8 cellular contexts compared by ENCODE assay signal in the genomic region with DNA sequence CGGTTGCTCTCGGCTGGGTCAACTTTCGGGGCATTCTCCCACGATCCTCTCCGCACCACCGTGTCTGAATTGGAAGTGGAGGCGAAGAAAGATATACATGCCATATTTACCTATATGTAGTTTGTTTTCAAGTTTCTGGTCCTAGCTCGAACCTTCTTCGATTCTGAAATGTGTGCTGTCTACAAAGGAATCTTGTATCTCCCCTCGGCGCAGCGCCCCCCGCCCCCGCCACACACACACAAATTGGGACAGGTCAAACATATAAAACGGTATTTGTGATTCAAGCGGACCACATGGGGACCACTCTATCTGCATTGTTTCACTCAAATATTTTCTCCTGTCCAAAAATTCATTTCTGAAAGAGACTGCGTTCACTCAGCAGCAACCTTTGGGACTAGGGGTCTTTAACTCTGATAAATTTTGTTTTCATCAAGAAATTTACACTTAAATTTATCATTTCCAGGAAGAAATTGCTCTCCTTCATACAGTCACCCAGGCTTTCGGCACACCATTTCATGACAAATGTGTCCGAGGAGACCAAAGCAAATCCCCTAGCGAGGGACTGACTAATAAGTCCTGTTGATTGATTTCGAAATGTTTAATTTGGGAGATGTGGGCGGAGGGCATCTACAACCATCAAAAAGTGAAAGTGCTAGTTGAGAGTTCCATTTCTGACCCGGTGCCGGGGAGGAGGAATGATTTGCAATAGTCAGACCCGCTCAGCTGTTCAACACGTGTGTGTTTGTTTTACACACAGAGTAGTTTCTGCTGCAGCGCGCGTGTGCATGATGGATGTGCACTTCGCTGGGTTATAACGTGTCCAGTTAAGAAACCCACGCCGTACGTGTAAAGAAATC. TPM values are rescaled to one million over a fixed set of nuclear protein-coding genes. Genes with fewer than 3 reads are reported as not detected.
DNase-seq lines count a peak whose midpoint lies in the region; ATAC-seq and TF ChIP-seq lines count a peak whose summit lies in the region.

No MANE protein-coding gene starts in this region.

- H3K27me3 ChIP-seq in PC-3 (ENCODE audit: low read length) (no peaks in the 10 kb centered on the region), foreskin keratinocyte (peaks cover 37% of the 10 kb centered on the region), neural cell (ENCODE audit: insufficient read depth, low read depth, low read length) (peaks cover 19% of the 10 kb centered on the region), tibial nerve (peaks cover 0 to 22% of the 10 kb centered on the region in 2 donors)

- H3K9me3 ChIP-seq in PC-3 (ENCODE audit: low read length) (no peaks in the 10 kb centered on the region), neural cell (ENCODE audit: low read length) (no peaks in the 10 kb centered on the region), tibial nerve (no peaks in the 10 kb centered on the region)

- H3K9ac ChIP-seq in PC-3 (ENCODE audit: low read length) (peak overlapping the region; percentile 51), neural cell (ENCODE audit: low read length) (peak overlapping the region; percentile 98)

- DNase-seq in AG04449 (ENCODE audit: low read depth, low spot score), result peak; percentile 40
- DNase-seq in H4 (ENCODE audit: low spot score), result peak; percentile 47
- DNase-seq in PC-3, result peak; percentile 39
- DNase-seq in activated naive CD4-positive, alpha-beta T cell treated with Interleukin-2 at 50 U/mL for 16 hours, result peak; percentile 54
- peak; percentile 54 to 71 for DNase-seq in foreskin keratinocyte
- peak in 1 of 2 donors; percentile 77 for DNase-seq in tibial nerve (ENCODE audit: low spot score in 2 of 2)

- no TSS peak for BruUV-seq in PC-3 (replicated peaks; lab: Mats Ljungman, UMichigan)

- intact Hi-C loops in PC-3 (cut with micrococcal nuclease), result loop anchor here (5.0 kb wide), 4 partner anchors 47 to 607 kb away; a partner anchor contains a TSS

- TF ChIP-seq POLR2A in tibial nerve (IDR thresholded peaks at IDR 0.05), result peak in 1 of 2 donors; percentile 9

- POLR2A ChIA-PET in AG04449 (lab: Yijun Ruan, JAX) (no interaction called here), PC-3 (lab: Charles Lee; ENCODE audit: unreplicated experiment) (no interaction called here)

- no peak for TF ChIP-seq RAD21 in neural cell (conservative IDR thresholded peaks at IDR 0.05)

- TF ChIP-seq CTCF in AG04449 (IDR thresholded peaks at IDR 0.05; ENCODE audit: insufficient read depth, low read length, missing control alignments), result no peak
- TF ChIP-seq CTCF in PC-3 (conservative IDR thresholded peaks at IDR 0.05; ENCODE audit: low read depth, low read length), result no peak
- no peak for TF ChIP-seq CTCF in foreskin keratinocyte (conservative IDR thresholded peaks at IDR 0.05)
- TF ChIP-seq CTCF in neural cell (IDR thresholded peaks at IDR 0.05; ENCODE audit: poor library complexity, severe bottlenecking), result peak; percentile 7
- TF ChIP-seq CTCF in tibial nerve (IDR thresholded peaks at IDR 0.05), result peak in 1 of 5 experiments; percentile 15

- TF ChIP-seq EP300 in neural cell (conservative IDR thresholded peaks at IDR 0.05; ENCODE audit: poor library complexity, severe bottlenecking) (peak; percentile 6), tibial nerve (IDR thresholded peaks at IDR 0.05) (peak in 1 of 2 donors; percentile 19)

- 0 to 1% methylated on average over 34 of the region's 34 CpGs for WGBS in tibial nerve, 2 donors

- ATAC-seq in PC-3, result peak; percentile 4; the same call in 1 of the 2 replicates
- peak; percentile 3 for ATAC-seq in foreskin keratinocyte
- ATAC-seq in HG03432 (IDR thresholded peaks at IDR 0.05; ENCODE audit: unreplicated experiment), result no peak

- peaks cover 8% of the 10 kb centered on the region for H3K79me2 ChIP-seq in PC-3 (ENCODE audit: low read length)
- peaks cover 23% of the 10 kb centered on the region for H3K79me2 ChIP-seq in neural cell (replicated peaks; ENCODE audit: insufficient read depth, low read length)

- H3K4me2 ChIP-seq in PC-3 (ENCODE audit: low read length) (peak overlapping the region; percentile 91), neural cell (ENCODE audit: low read length) (peak overlapping the region; percentile 98)

- H2AFZ ChIP-seq in PC-3 (ENCODE audit: low read length) (peak overlapping the region; percentile 90), neural cell (ENCODE audit: low read depth, low read length) (peak overlapping the region; percentile 57)

- H3K36me3 ChIP-seq in PC-3 (ENCODE audit: low read depth, low read length), result no peaks in the 10 kb centered on the region
- H3K36me3 ChIP-seq in neural cell (ENCODE audit: insufficient read depth, low read length), result no peaks in the 10 kb centered on the region
- H3K36me3 ChIP-seq in tibial nerve, result no peaks in the 10 kb centered on the region

- CTCF ChIA-PET in AG04449 (lab: Yijun Ruan, JAX), result interaction anchor here (1.2 kb wide), 1 partner anchor 15 kb away, joined by 4 read pairs; no protein-coding TSS in a partner anchor
- CTCF ChIA-PET in PC-3 (lab: Charles Lee), result interaction anchor here (0.6 kb wide), 1 partner anchor 174 kb away, joined by 4 read pairs; no protein-coding TSS in a partner anchor

- no peaks in the 10 kb centered on the region for H3K9me2 ChIP-seq in PC-3 (replicated peaks; ENCODE audit: low read length)
- H3K9me2 ChIP-seq in neural cell (ENCODE audit: insufficient read depth, low read length), result no peaks in the 10 kb centered on the region

- H4K20me1 ChIP-seq in PC-3 (ENCODE audit: low read length) (no peaks in the 10 kb centered on the region), neural cell (ENCODE audit: insufficient read depth) (no peaks in the 10 kb centered on the region)

- H3K4me3 ChIP-seq in AG04449 (ENCODE audit: low read depth, low read length), result peak overlapping the region; percentile 95
- peak overlapping the region; percentile 82 for H3K4me3 ChIP-seq in PC-3 (ENCODE audit: low read length)
- H3K4me3 ChIP-seq in neural cell (ENCODE audit: low read length), result peak overlapping the region; percentile 98
- H3K4me3 ChIP-seq in tibial nerve, result peak overlapping the region; percentile 73 to 90 (median 83)

- H3K4me1 ChIP-seq in PC-3 (ENCODE audit: insufficient read depth, low read length), result peaks cover 12% of the 10 kb centered on the region; the same call in 1 of the 2 replicates
- H3K4me1 ChIP-seq in foreskin keratinocyte, result peaks cover 19% of the 10 kb centered on the region
- peaks cover 0 to 47% (median 18%) of the 10 kb centered on the region in 4 donors for H3K4me1 ChIP-seq in tibial nerve

- H3K27ac ChIP-seq in PC-3 (ENCODE audit: low read length), result peak overlapping the region; percentile 46
- peak overlapping the region; percentile 89 for H3K27ac ChIP-seq in foreskin keratinocyte
- H3K27ac ChIP-seq in neural cell (ENCODE audit: low read length), result peak overlapping the region; percentile 97
- peak overlapping the region; percentile 97 to 100 (median 99) for H3K27ac ChIP-seq in tibial nerve

- no peaks in the 10 kb centered on the region for H3F3A ChIP-seq in PC-3 (ENCODE audit: low read length, unreplicated experiment)
- H3F3A ChIP-seq in neural cell (ENCODE audit: insufficient read depth, low read length, poor library complexity, severe bottlenecking), result peaks cover 9% of the 10 kb centered on the region

TF ChIP-seq in neural cell, 6 proteins besides CTCF, POLR2A, EP300 and RAD21:
- TF ChIP-seq, protein P1, sequence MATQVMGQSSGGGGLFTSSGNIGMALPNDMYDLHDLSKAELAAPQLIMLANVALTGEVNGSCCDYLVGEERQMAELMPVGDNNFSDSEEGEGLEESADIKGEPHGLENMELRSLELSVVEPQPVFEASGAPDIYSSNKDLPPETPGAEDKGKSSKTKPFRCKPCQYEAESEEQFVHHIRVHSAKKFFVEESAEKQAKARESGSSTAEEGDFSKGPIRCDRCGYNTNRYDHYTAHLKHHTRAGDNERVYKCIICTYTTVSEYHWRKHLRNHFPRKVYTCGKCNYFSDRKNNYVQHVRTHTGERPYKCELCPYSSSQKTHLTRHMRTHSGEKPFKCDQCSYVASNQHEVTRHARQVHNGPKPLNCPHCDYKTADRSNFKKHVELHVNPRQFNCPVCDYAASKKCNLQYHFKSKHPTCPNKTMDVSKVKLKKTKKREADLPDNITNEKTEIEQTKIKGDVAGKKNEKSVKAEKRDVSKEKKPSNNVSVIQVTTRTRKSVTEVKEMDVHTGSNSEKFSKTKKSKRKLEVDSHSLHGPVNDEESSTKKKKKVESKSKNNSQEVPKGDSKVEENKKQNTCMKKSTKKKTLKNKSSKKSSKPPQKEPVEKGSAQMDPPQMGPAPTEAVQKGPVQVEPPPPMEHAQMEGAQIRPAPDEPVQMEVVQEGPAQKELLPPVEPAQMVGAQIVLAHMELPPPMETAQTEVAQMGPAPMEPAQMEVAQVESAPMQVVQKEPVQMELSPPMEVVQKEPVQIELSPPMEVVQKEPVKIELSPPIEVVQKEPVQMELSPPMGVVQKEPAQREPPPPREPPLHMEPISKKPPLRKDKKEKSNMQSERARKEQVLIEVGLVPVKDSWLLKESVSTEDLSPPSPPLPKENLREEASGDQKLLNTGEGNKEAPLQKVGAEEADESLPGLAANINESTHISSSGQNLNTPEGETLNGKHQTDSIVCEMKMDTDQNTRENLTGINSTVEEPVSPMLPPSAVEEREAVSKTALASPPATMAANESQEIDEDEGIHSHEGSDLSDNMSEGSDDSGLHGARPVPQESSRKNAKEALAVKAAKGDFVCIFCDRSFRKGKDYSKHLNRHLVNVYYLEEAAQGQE (IDR thresholded peaks at IDR 0.05; ENCODE audit: borderline replicate concordance), result peak; percentile 26
- TF ChIP-seq MXI1 (conservative IDR thresholded peaks at IDR 0.05; ENCODE audit: poor library complexity, severe bottlenecking), result peak; percentile 89
- no peak for TF ChIP-seq TAF1 (IDR thresholded peaks at IDR 0.05; ENCODE audit: low read depth)

RNA-seq across cellular contexts. Expression of a gene that starts 1.1 kb away (rescaled TPM):
- total RNA-seq in H4 (2014; rRNA removed; shearing (Covaris generic)), result 0.06 and 0.08 TPM in 2 replicates
- total RNA-seq in PC-3 (2014; rRNA removed) (0.77 and 0.98 TPM in 2 replicates), foreskin keratinocyte (0.04 and 0.07 TPM in 2 replicates), tibial nerve (10 to 100 TPM in 1 of 4 donors, 1 to 10 TPM in 3; 3.0 to 12.7 (median 4.8) TPM)
- polyA plus RNA-seq in foreskin keratinocyte (0.01 TPM in 1 of 2 replicates, not detected in the other), neural cell (2.7 and 3.3 TPM in 2 replicates)
- 6.6 and 7.5 TPM in 2 replicates for polyA minus RNA-seq in neural cell

Comparison
In these comparisons a context has a peak if more than half of its experiments do, and no peak if none do; other contexts are left out.
1. H3K27ac ChIP-seq: peak in every context shown above with its lines; median percentile 99 in tibial nerve; 97 in neural cell; 89 in foreskin keratinocyte; 46 in PC-3.